10 cellular contexts compared by ENCODE assay signal in the genomic region with DNA sequence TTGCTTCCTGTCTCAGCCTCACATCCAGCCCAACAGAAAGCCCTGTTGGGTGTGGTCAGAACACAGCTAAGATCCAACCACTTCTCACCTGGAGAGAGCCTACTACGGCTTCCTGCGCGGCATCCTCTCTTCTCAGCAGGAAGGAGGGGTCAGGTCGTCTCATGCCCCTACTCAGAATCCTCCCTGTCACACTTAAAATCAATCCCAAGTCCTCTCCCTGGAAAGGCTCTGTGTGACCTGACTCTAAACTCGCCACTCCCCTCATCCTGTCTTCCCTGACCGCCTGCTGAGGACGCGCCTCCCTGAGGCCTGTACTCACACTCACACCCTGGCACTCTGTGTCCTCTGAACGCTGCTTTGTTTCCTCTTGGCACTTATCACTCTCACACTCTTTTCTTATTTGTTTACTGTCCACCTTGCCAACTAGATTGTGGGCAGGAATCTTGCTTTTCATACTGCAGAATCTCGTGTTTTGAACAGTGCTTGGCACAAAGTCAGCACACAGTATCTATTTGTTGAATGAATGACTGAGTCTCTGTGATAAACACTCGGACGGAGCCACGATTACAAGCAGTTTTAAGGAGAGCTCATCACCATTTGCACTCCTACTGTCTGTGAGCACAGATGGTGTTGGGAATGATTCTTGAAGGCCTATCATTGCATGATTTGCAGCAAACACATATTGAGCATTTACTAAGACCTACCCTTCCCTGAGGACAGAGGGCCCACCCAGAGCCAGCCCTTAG. TPM values are rescaled to one million over a fixed set of nuclear protein-coding genes. Genes with fewer than 3 reads are reported as not detected.
DNase-seq lines count a peak whose midpoint lies in the region; ATAC-seq and TF ChIP-seq lines count a peak whose summit lies in the region.
"Had no signal": no experiment of that assay in that cellular context is flagged by ENCODE, and none has a peak within 500 bp of the region (broad histone marks: within the 10 kb centered on the region; RNA-seq: fewer than 3 reads in every experiment).

No MANE protein-coding gene starts in this region.

- H3K27me3 Mint-ChIP-seq in T-cell: no peaks in the 10 kb centered on the region

- no peak overlapping the region for H3K4me3 ChIP-seq in cardiac muscle cell

- H3K9me3 ChIP-seq in cardiac muscle cell (ENCODE audit: low read depth): no peaks in the 10 kb centered on the region

- no peaks in the 10 kb centered on the region for H3K9me3 Mint-ChIP-seq in T-cell

- DNase-seq in DMS153 (lab: John Stamatoyannopoulos, UW) (peak; percentile 24), DMS153 treated with DMSO at 0.1 percent for 48 hours (lab: John Stamatoyannopoulos, UW; ENCODE audit: unreplicated experiment) (no peak), T-cell (no peak), cardiac muscle cell (ENCODE audit: low read depth in 1 of 2, low spot score in 1 of 2) (peak in 1 of 2 donors; percentile 18), pons (ENCODE audit: low spot score) (peak; percentile 51), HEK293T (ENCODE audit: extremely low spot score) (no peak)

- no peaks in the 10 kb centered on the region for H3K36me3 ChIP-seq in cardiac muscle cell

- H3K27me3 ChIP-seq in cardiac muscle cell: no peaks in the 10 kb centered on the region

- H3K27ac ChIP-seq in cardiac muscle cell: peak overlapping the region; percentile 32

- peaks cover 45 to 55% (median 45%) of the 10 kb centered on the region in 3 donors for H3K4me1 Mint-ChIP-seq in T-cell

- TF ChIP-seq CTCF in cardiac muscle cell (IDR thresholded peaks at IDR 0.05; ENCODE audit: low read depth, low read length): peak; percentile 6

- H3K4me3 Mint-ChIP-seq in T-cell: no peak overlapping the region

- peak overlapping the region; percentile 77 to 84 for H3K27ac Mint-ChIP-seq in T-cell

- no peaks in the 10 kb centered on the region for H3K4me1 ChIP-seq in cardiac muscle cell (ENCODE audit: low read depth)

- CTCF ChIA-PET in T-cell (lab: Charles Lee): interaction anchor here in 1 of 2 donors (0.6 kb wide), 1 partner anchor 34 kb away, joined by 3 read pairs; no protein-coding TSS in a partner anchor
- CTCF ChIA-PET in HEK293T (lab: Yijun Ruan, JAX): no interaction called here

- ATAC-seq in T-cell (replicated peaks in 1 of 4) (no peak), GM21515 (IDR thresholded peaks at IDR 0.05; ENCODE audit: unreplicated experiment) (no peak), GM19395 (IDR thresholded peaks at IDR 0.05; ENCODE audit: unreplicated experiment) (no peak)

- POLR2A ChIA-PET in T-cell (lab: Charles Lee): no interaction called here
- POLR2A ChIA-PET in HEK293T (lab: Yijun Ruan, JAX): no interaction called here

- peaks cover 40% of the 10 kb centered on the region for H3K36me3 Mint-ChIP-seq in T-cell

TF ChIP-seq in HEK293T, 16 proteins besides CTCF, POLR2A, EP300 and RAD21:
- TF ChIP-seq HDGF (IDR thresholded peaks at IDR 0.05; ENCODE audit: borderline replicate concordance): no peak
- TF ChIP-seq LEF1 (IDR thresholded peaks at IDR 0.05; ENCODE audit: borderline replicate concordance): no peak
- no peak for TF ChIP-seq BHLHE40 (IDR thresholded peaks at IDR 0.05; ENCODE audit: borderline replicate concordance)
- TF ChIP-seq ARNT (IDR thresholded peaks at IDR 0.05): no peak
- no peak for TF ChIP-seq SP1 (IDR thresholded peaks at IDR 0.05)
- no peak for TF ChIP-seq SUZ12 (IDR thresholded peaks at IDR 0.05)
- TF ChIP-seq FOXK2 (IDR thresholded peaks at IDR 0.05): no peak

RNA-seq across cellular contexts. Expression of a gene that starts 18.7 kb away (rescaled TPM):
- total RNA-seq in T-cell (10 to 100 TPM; 53.6 to 72.2 (median 59.9) TPM), cardiac muscle cell (88.0 and 123 TPM in 2 replicates)
- 114 and 162 TPM in 2 replicates for polyA plus RNA-seq in cardiac muscle cell

RNA-seq across cellular contexts. Expression of a gene that starts 21.8 kb away (rescaled TPM):
- 10 to 100 TPM; 26.2 to 46.0 (median 28.8) TPM for total RNA-seq in T-cell
- 0.11 and 0.21 TPM in 2 replicates for total RNA-seq in cardiac muscle cell
- polyA plus RNA-seq in cardiac muscle cell: not detected in 2 replicates
- total RNA-seq: A172, skeletal muscle tissue had no signal

RNA-seq across cellular contexts. Expression of a gene that starts 50.8 kb away (rescaled TPM):
- total RNA-seq in T-cell (10 to 100 TPM; 31.2 to 39.7 (median 35.6) TPM), cardiac muscle cell (52.8 and 59.4 TPM in 2 replicates)
- polyA plus RNA-seq in cardiac muscle cell: 69.5 and 90.6 TPM in 2 replicates

Comparison
In these comparisons a context has a peak if more than half of its experiments do, and no peak if none do; other contexts are left out.
1. DNase-seq: peak in DMS153 (single experiment) and pons (single experiment); none in DMS153 treated with DMSO at 0.1 percent for 48 hours (single experiment), T-cell (0 of 34) and HEK293T (single experiment).
2. RNA of a gene that starts 21.8 kb away (total RNA-seq): 26.2 to 46.0 TPM in T-cell; 0.11 to 0.21 TPM in cardiac muscle cell; every median in the first group is over 10 times any median in the second.